In the genomic region with DNA sequence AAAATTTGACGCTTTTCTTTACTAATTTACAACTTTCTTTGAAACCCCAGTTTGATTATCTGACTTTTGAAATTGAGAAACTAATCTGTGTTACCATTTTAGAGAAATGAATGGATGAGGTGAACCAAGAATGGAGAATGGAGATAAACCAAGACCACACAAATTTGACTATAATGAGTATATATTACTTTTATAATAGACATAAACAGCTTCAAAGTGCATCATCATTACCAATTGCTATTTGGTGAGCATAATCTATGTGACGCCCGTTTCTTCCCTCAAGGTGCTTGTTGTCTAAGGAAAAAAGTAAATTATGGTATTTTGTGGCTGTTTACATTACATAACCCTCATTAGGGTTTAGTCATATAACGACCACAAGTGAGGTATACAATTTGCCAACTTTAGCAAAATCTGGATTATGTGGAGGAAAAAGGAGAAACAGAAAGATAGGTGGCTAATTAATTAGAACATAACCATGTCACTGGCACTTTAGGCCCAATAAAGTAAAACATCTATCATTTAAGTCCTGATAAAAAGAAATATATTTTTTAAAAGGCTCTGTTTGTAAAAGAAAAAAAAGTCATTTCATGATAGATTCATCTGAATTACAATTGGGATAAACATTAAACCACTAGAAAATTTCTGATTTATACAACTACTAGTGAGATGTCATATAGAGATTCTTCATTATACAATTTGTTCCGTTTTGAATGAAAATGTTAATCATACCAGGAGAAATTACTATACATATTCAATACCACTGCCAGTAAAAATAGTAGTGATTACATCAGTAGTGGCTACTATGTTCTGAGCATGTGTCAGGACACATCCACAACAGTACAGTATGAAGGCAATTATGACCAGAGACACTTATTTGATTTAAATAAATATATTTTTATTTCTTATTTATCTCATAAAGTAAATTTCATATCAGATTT, we compare ENCODE assay signal across 25 cellular contexts.
A peak's percentile ranks its signal among the peaks of the same experiment; 100 is the strongest.
DNase-seq lines count a peak whose midpoint lies in the region; ATAC-seq, FAIRE-seq and TF ChIP-seq lines count a peak whose summit lies in the region.
"Had no signal": no experiment of that assay in that cellular context is flagged by ENCODE, and none has a peak within 500 bp of the region (broad histone marks: within the 10 kb centered on the region; RNA-seq: fewer than 3 reads in every experiment).

No MANE protein-coding gene starts in this region.

- H3K9me3 Mint-ChIP-seq in activated CD4-positive, alpha-beta T cell treated with anti-CD3 and anti-CD28 coated beads for 36 hours (ENCODE audit: low read depth), result peaks cover 2% of the 10 kb centered on the region
- H3K9me3 Mint-ChIP-seq in HFFc6, result peaks cover 9% of the 10 kb centered on the region
- no peaks in the 10 kb centered on the region for H3K9me3 Mint-ChIP-seq in activated naive CD8-positive, alpha-beta T cell (ENCODE audit: low read depth)

- CTCF ChIA-PET in activated CD4-positive, alpha-beta T cell treated with anti-CD3 and anti-CD28 coated beads for 36 hours (lab: Charles Lee), result interaction anchor here (1.0 to 1.6 kb wide), 3 partner anchors 12 to 105 kb away, joined by 4 read pairs; no protein-coding TSS in a partner anchor

- no peak overlapping the region for H3K4me3 Mint-ChIP-seq in activated CD4-positive, alpha-beta T cell treated with anti-CD3 and anti-CD28 coated beads for 36 hours
- no peak overlapping the region for H3K4me3 Mint-ChIP-seq in HFFc6
- H3K4me3 Mint-ChIP-seq in activated naive CD8-positive, alpha-beta T cell, result no peak overlapping the region
- H3K4me3 Mint-ChIP-seq: CD4-positive, alpha-beta memory T cell had no signal

- POLR2A ChIA-PET in activated CD4-positive, alpha-beta T cell treated with anti-CD3 and anti-CD28 coated beads for 36 hours (lab: Charles Lee), result interaction anchor here (0.7 to 1.0 kb wide), 3 partner anchors 43 to 125 kb away, joined by 3 to 4 read pairs (median 3); no protein-coding TSS in a partner anchor

- FAIRE-seq in A204.1 (lab: Jason Lieb, UNC), result peak; percentile 80
- FAIRE-seq: bronchial epithelial cell, frontal cortex, G401.6, H54 had no signal

- H3K27ac Mint-ChIP-seq in activated CD4-positive, alpha-beta T cell treated with anti-CD3 and anti-CD28 coated beads for 36 hours, result peak overlapping the region; percentile 86
- H3K27ac Mint-ChIP-seq in HFFc6, result peak overlapping the region; percentile 33
- H3K27ac Mint-ChIP-seq in activated naive CD8-positive, alpha-beta T cell, result peak overlapping the region; percentile 85
- H3K27ac Mint-ChIP-seq: progenitor cell of endocrine pancreas had no signal

- intact Hi-C loops in activated CD4-positive, alpha-beta T cell treated with anti-CD3 and anti-CD28 coated beads for 36 hours (cut with DNase I, micrococcal nuclease), result loop anchor here (1.0 to 5.0 kb wide), 7 partner anchors 23 to 409 kb away; a partner anchor contains a TSS

- H3K36me3 Mint-ChIP-seq in activated CD4-positive, alpha-beta T cell treated with anti-CD3 and anti-CD28 coated beads for 36 hours (ENCODE audit: low read depth), result peaks cover 31% of the 10 kb centered on the region
- H3K36me3 Mint-ChIP-seq in HFFc6 (ENCODE audit: low read depth), result peaks cover 41% of the 10 kb centered on the region
- H3K36me3 Mint-ChIP-seq in activated naive CD8-positive, alpha-beta T cell, result peaks cover 20% of the 10 kb centered on the region

- H3K27me3 Mint-ChIP-seq in activated CD4-positive, alpha-beta T cell treated with anti-CD3 and anti-CD28 coated beads for 36 hours, result no peaks in the 10 kb centered on the region
- H3K27me3 Mint-ChIP-seq in HFFc6 (ENCODE audit: insufficient read depth), result no peaks in the 10 kb centered on the region
- no peaks in the 10 kb centered on the region for H3K27me3 Mint-ChIP-seq in activated naive CD8-positive, alpha-beta T cell
- H3K27me3 Mint-ChIP-seq: CD4-positive, alpha-beta memory T cell; progenitor cell of endocrine pancreas had no signal

- no peak for TF ChIP-seq CTCF in HFFc6 (IDR thresholded peaks at IDR 0.05)

- DNase-seq in activated CD4-positive, alpha-beta T cell treated with anti-CD3 and anti-CD28 coated beads for 36 hours, result no peak
- DNase-seq in activated CD4-positive, alpha-beta T cell treated with anti-CD3 and anti-CD28 coated beads for 48 hours, result no peak
- DNase-seq in HFFc6 (no peak), DMS53 (lab: John Stamatoyannopoulos, UW) (no peak), NCI-H1417 treated with DMSO at 0.1 percent for 48 hours (lab: John Stamatoyannopoulos, UW) (no peak)
- DNase-seq: activated CD8-positive, alpha-beta memory T cell treated with anti-CD3 and anti-CD28 coated beads for 24 hours; activated effector memory CD4-positive, alpha-beta T cell treated with Interleukin-2 at 50 U/mL for 16 hours; AML-193; CD4-positive, alpha-beta memory T cell; DMS153; esophagus squamous epithelium; Kasumi-1; left cardiac atrium; NCI-H1048; NCI-H1930; RPMI8226; upper lobe of right lung had no signal

- H3K4me1 Mint-ChIP-seq in activated CD4-positive, alpha-beta T cell treated with anti-CD3 and anti-CD28 coated beads for 36 hours, result peaks cover 52% of the 10 kb centered on the region
- peaks cover 52% of the 10 kb centered on the region for H3K4me1 Mint-ChIP-seq in HFFc6 (ENCODE audit: low read depth)
- H3K4me1 Mint-ChIP-seq in activated naive CD8-positive, alpha-beta T cell (ENCODE audit: low read depth), result peaks cover 31% of the 10 kb centered on the region

- peak; percentile 84 for ATAC-seq in activated CD4-positive, alpha-beta T cell treated with anti-CD3 and anti-CD28 coated beads for 36 hours
- ATAC-seq in GM21381 (IDR thresholded peaks at IDR 0.05; ENCODE audit: unreplicated experiment), result no peak
- ATAC-seq: left cardiac atrium, upper lobe of right lung had no signal

Comparison
In these comparisons a context has a peak if more than half of its experiments do, and no peak if none do; other contexts are left out.
1. H3K27ac Mint-ChIP-seq: peak in every context shown above with its lines; median percentile 86 in activated CD4-positive, alpha-beta T cell treated with anti-CD3 and anti-CD28 coated beads for 36 hours; 85 in activated naive CD8-positive, alpha-beta T cell; 33 in HFFc6.